In the genomic region with DNA sequence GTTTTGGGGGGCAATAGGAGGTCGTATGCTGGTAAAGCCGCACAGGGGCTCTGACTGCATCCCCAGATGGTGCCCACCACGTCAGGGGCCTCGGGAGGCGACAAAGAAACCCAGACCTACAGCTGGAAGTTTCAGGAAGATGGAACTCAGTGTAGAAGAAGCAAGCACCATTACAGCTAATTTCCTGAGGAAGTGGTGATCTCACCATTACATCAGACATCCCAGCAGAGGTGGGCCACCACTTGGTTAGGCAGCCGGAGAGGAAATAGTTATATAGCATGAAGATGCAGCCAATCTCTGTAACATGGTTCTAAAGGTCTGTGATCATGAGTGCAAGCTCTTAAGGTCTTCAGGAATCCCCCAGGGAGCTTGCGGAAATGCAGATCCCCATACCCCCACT, we compare ENCODE assay signal across 30 cellular contexts.
DNase-seq lines count a peak whose midpoint lies in the region; ATAC-seq, FAIRE-seq and TF ChIP-seq lines count a peak whose summit lies in the region.
"Had no signal": no experiment of that assay in that cellular context is flagged by ENCODE, and none has a peak within 500 bp of the region (broad histone marks: within the 10 kb centered on the region; RNA-seq: fewer than 3 reads in every experiment).

No MANE protein-coding gene starts in this region.

- no peaks in the 10 kb centered on the region for H3K36me3 Mint-ChIP-seq in natural killer cell treated with Interleukin-12 subunit alpha and Interleukin-12 subunit beta and Interleukin-15 and Interleukin-18, amount 100 ng/mL, for 72 hours
- no peaks in the 10 kb centered on the region for H3K36me3 Mint-ChIP-seq in natural killer cell

- TF ChIP-seq CTCF in natural killer cell (IDR thresholded peaks at IDR 0.05) = no peak
- no peak for TF ChIP-seq CTCF in NB4 (IDR thresholded peaks at IDR 0.05; ENCODE audit: low read depth, low read length)
- TF ChIP-seq CTCF in K562 (IDR thresholded peaks at IDR 0.05 in 2 of 3, conservative IDR thresholded peaks at IDR 0.05 in 1 of 3; ENCODE audit: insufficient read depth in 2 of 3, low read depth in 1 of 3, low read length in 3 of 3) = no peak
- TF ChIP-seq CTCF in GM10248 (IDR thresholded peaks at IDR 0.05; ENCODE audit: control extremely low read depth, extremely low read depth, low read depth, missing control alignments) = no peak
- no peak for TF ChIP-seq CTCF in hepatocyte (IDR thresholded peaks at IDR 0.05; ENCODE audit: poor library complexity)
- no peak for TF ChIP-seq CTCF in lower lobe of right lung (IDR thresholded peaks at IDR 0.05)

- H3K79me2 ChIP-seq in K562 (ENCODE audit: control insufficient read depth, insufficient read depth, low read length) = no peaks in the 10 kb centered on the region
- no peaks in the 10 kb centered on the region for H3K79me2 ChIP-seq in hepatocyte

- H3K27ac Mint-ChIP-seq in natural killer cell treated with Interleukin-12 subunit alpha and Interleukin-12 subunit beta and Interleukin-15 and Interleukin-18, amount 100 ng/mL, for 72 hours = peak overlapping the region; percentile 42 to 44
- no peak overlapping the region for H3K27ac Mint-ChIP-seq in natural killer cell
- H3K27ac Mint-ChIP-seq: activated CD4-positive, alpha-beta T cell treated with anti-CD3 and anti-CD28 coated beads, Interleukin-2, amount 10 ng/mL, durations not matched to agents 24 days and 14 days; stimulated activated naive CD8-positive, alpha-beta T cell treated with anti-CD3 and anti-CD28 coated beads, Interleukin-15, Interleukin-2, amounts not matched to agents 100 ng/mL and 50 ng/mL, for 24 hours had no signal

- no peak overlapping the region for H3K9ac ChIP-seq in K562 (ENCODE audit: insufficient read depth in 1 of 2, low read depth in 2 of 2, low read length in 2 of 2)
- H3K9ac ChIP-seq: KMS-11 had no signal

- no peaks in the 10 kb centered on the region for H3K4me1 ChIP-seq in K562 (replicated peaks in 1 of 2; ENCODE audit: control insufficient read depth in 2 of 2, insufficient read depth in 2 of 2, low read length in 2 of 2)
- H3K4me1 ChIP-seq in hepatocyte (ENCODE audit: insufficient read depth) = no peaks in the 10 kb centered on the region
- H3K4me1 ChIP-seq in lower lobe of right lung = no peaks in the 10 kb centered on the region
- H3K4me1 ChIP-seq: A549, esophagus muscularis mucosa, foreskin keratinocyte had no signal

- H3K9me3 Mint-ChIP-seq in natural killer cell treated with Interleukin-12 subunit alpha and Interleukin-12 subunit beta and Interleukin-15 and Interleukin-18, amount 100 ng/mL, for 72 hours = no peaks in the 10 kb centered on the region
- no peaks in the 10 kb centered on the region for H3K9me3 Mint-ChIP-seq in natural killer cell
- H3K9me3 Mint-ChIP-seq: activated CD4-positive, alpha-beta T cell treated with anti-CD3 and anti-CD28 coated beads, Interleukin-2, amount 10 ng/mL, durations not matched to agents 24 days and 14 days; activated T-cell treated with anti-CD3 and anti-CD28 coated beads, Interleukin-2, amount 50 U/mL, for 72 hours had no signal

- peaks cover 5 to 6% of the 10 kb centered on the region in 2 donors for H3K4me1 Mint-ChIP-seq in natural killer cell treated with Interleukin-12 subunit alpha and Interleukin-12 subunit beta and Interleukin-15 and Interleukin-18, amount 100 ng/mL, for 72 hours (ENCODE audit: low read depth in 2 of 2)
- H3K4me1 Mint-ChIP-seq in natural killer cell = peaks cover 4 to 5% of the 10 kb centered on the region in 2 donors

- TF ChIP-seq RAD21 in K562 (CRISPR knock-in tag; conservative IDR thresholded peaks at IDR 0.05 in 1 of 2, IDR thresholded peaks at IDR 0.05 in 1 of 2) = no peak

- H3K27me3 ChIP-seq in K562 (ENCODE audit: control insufficient read depth in 2 of 2, insufficient read depth in 2 of 2, low read length in 2 of 2) (peaks cover 6 to 33% of the 10 kb centered on the region in 2 experiments; a peak in 3 of 5 replicates), hepatocyte (no peaks in the 10 kb centered on the region), lower lobe of right lung (ENCODE audit: low read depth) (no peaks in the 10 kb centered on the region)
- H3K27me3 ChIP-seq: esophagus muscularis mucosa, heart right ventricle, right atrium auricular region had no signal

- H3K4me3 Mint-ChIP-seq in natural killer cell treated with Interleukin-12 subunit alpha and Interleukin-12 subunit beta and Interleukin-15 and Interleukin-18, amount 100 ng/mL, for 72 hours = no peak overlapping the region
- no peak overlapping the region for H3K4me3 Mint-ChIP-seq in natural killer cell
- H3K4me3 Mint-ChIP-seq: activated CD4-positive, alpha-beta T cell treated with anti-CD3 and anti-CD28 coated beads, Interleukin-2, amount 10 ng/mL, durations not matched to agents 24 days and 14 days; activated T-cell treated with anti-CD3 and anti-CD28 coated beads, Interleukin-2, amount 50 U/mL, for 72 hours; stimulated activated naive CD8-positive, alpha-beta T cell treated with anti-CD3 and anti-CD28 coated beads, Interleukin-15, Interleukin-2, amounts not matched to agents 100 ng/mL and 50 ng/mL, for 24 hours had no signal

- no peak for TF ChIP-seq EP300 in K562 (IDR thresholded peaks at IDR 0.05; ENCODE audit: low read length)

- no peak for DNase-seq in natural killer cell treated with Interleukin-12 subunit alpha and Interleukin-12 subunit beta and Interleukin-15 and Interleukin-18, amount 100 ng/mL, for 72 hours (ENCODE audit: low spot score)
- DNase-seq in natural killer cell (no peak), NB4 (ENCODE audit: low read depth) (peak; percentile 13), K562 (ENCODE audit: extremely low read depth in 1 of 4, low spot score in 3 of 4) (no peak), GM10248 (ENCODE audit: extremely low spot score) (no peak), hepatocyte (ENCODE audit: low spot score) (no peak), lower lobe of right lung (no peak)
- DNase-seq: activated CD4-positive, alpha-beta T cell treated with anti-CD3 and anti-CD28 coated beads, Interleukin-2, amount 10 ng/mL, durations not matched to agents 24 days and 14 days; activated T-cell treated with anti-CD3 and anti-CD28 coated beads, Interleukin-2, amount 50 U/mL, for 72 hours; central memory CD4-positive, alpha-beta T cell; DMS 273 treated with DMSO at 0.1 percent for 48 hours; EL; foreskin keratinocyte; H7; heart right ventricle; mammary epithelial cell; mucosa of descending colon; NCI-H146; NCI-H345; SIG-M5; T1000 had no signal

- intact Hi-C loops in natural killer cell (cut with micrococcal nuclease) (no loop called here), K562 (cut with micrococcal nuclease) (no loop called here), lower lobe of right lung (cut with DNase I) (no loop called here)

- 2% methylated on average over 7 of the region's 7 CpGs for WGBS in K562 (ENCODE audit: insufficient coverage, low coverage, missing lambda C conversion rate)
- 92% methylated on average over 7 of the region's 7 CpGs for WGBS in hepatocyte (ENCODE audit: low lambda C conversion rate, missing lambda C conversion rate)

- peaks cover 5 to 9% of the 10 kb centered on the region in 2 donors for H3K27me3 Mint-ChIP-seq in natural killer cell treated with Interleukin-12 subunit alpha and Interleukin-12 subunit beta and Interleukin-15 and Interleukin-18, amount 100 ng/mL, for 72 hours
- H3K27me3 Mint-ChIP-seq in natural killer cell (ENCODE audit: low read depth in 2 of 2) = peaks cover 6 to 14% of the 10 kb centered on the region in 2 donors
- H3K27me3 Mint-ChIP-seq: stimulated activated naive CD8-positive, alpha-beta T cell treated with anti-CD3 and anti-CD28 coated beads, Interleukin-15, Interleukin-2, amounts not matched to agents 100 ng/mL and 50 ng/mL, for 24 hours had no signal

- no peak for TF ChIP-seq POLR2A in NB4 (IDR thresholded peaks at IDR 0.05; ENCODE audit: extremely low read depth, insufficient read length)
- TF ChIP-seq POLR2A in K562 (conservative IDR thresholded peaks at IDR 0.05) = no peak

- BruUV-seq in K562 (replicated peaks; lab: Mats Ljungman, UMichigan) = no TSS peak

- H4K20me1 ChIP-seq in K562 (replicated peaks; ENCODE audit: control insufficient read depth, insufficient read depth, low read length) = peaks cover 12% of the 10 kb centered on the region; the same call in 1 of the 2 replicates
- H4K20me1 ChIP-seq in hepatocyte (ENCODE audit: insufficient read depth, poor library complexity, severe bottlenecking) = no peaks in the 10 kb centered on the region

- FAIRE-seq in K562 (lab: Jason Lieb, UNC) = no peak
- FAIRE-seq: A549, GM12878 had no signal

- no peaks in the 10 kb centered on the region for H3K9me1 ChIP-seq in K562 (ENCODE audit: control insufficient read depth, insufficient read depth, low read length)

- H3K27ac ChIP-seq in K562 (ENCODE audit: extremely low read depth, low read depth, low read length) (no peak overlapping the region), hepatocyte (no peak overlapping the region), lower lobe of right lung (no peak overlapping the region)
- H3K27ac ChIP-seq: A549, esophagus muscularis mucosa, foreskin keratinocyte, heart right ventricle, KMS-11, right atrium auricular region, thoracic aorta had no signal

- no peaks in the 10 kb centered on the region for H3K9me2 ChIP-seq in hepatocyte (replicated peaks; ENCODE audit: insufficient read depth)

- in situ Hi-C loops in K562 (cut with MboI) = no loop called here

- CTCF ChIA-PET in K562 (lab: Yijun Ruan, JAX; ENCODE audit: low intra/inter-chr PET ratio) = no interaction called here
- CTCF ChIA-PET in GM10248 (lab: Yijun Ruan, JAX) = interaction anchor here (1.3 kb wide), 1 partner anchor 12 kb away, joined by 4 read pairs; no protein-coding TSS in a partner anchor

- H2AFZ ChIP-seq in K562 (ENCODE audit: low read depth, low read length) (no peak overlapping the region), hepatocyte (no peak overlapping the region)

- POLR2A ChIA-PET in K562 (lab: Yijun Ruan, JAX) (interaction anchor here (0.7 kb wide), 1 partner anchor 11 kb away, joined by 3 read pairs; no protein-coding TSS in a partner anchor), GM10248 (lab: Yijun Ruan, JAX) (no interaction called here)

- H3K36me3 ChIP-seq in K562 (ENCODE audit: control insufficient read depth, insufficient read depth, low read length) = no peaks in the 10 kb centered on the region
- no peaks in the 10 kb centered on the region for H3K36me3 ChIP-seq in hepatocyte (replicated peaks; ENCODE audit: insufficient read depth, low read depth)
- no peaks in the 10 kb centered on the region for H3K36me3 ChIP-seq in lower lobe of right lung
- H3K36me3 ChIP-seq: esophagus muscularis mucosa, heart right ventricle, right atrium auricular region, thoracic aorta had no signal

- no peaks in the 10 kb centered on the region for H3K9me3 ChIP-seq in K562 (replicated peaks; ENCODE audit: control insufficient read depth, insufficient read depth, low read depth, low read length)
- H3K9me3 ChIP-seq in hepatocyte (ENCODE audit: low read depth) = no peaks in the 10 kb centered on the region
- no peaks in the 10 kb centered on the region for H3K9me3 ChIP-seq in lower lobe of right lung
- H3K9me3 ChIP-seq: A549, esophagus muscularis mucosa, heart right ventricle, mucosa of descending colon, right atrium auricular region, thoracic aorta had no signal

- H3K4me2 ChIP-seq in K562 (ENCODE audit: insufficient read depth, low read length) (no peak overlapping the region), hepatocyte (no peak overlapping the region)
- H3K4me2 ChIP-seq: A549, KMS-11, smooth muscle cell had no signal

- H3K4me3 ChIP-seq in NB4 (ENCODE audit: low read depth, low read length) (no peak overlapping the region), K562 (no peak overlapping the region), hepatocyte (no peak overlapping the region), lower lobe of right lung (no peak overlapping the region)
- H3K4me3 ChIP-seq: A549, esophagus muscularis mucosa, GM12878, heart right ventricle, mucosa of descending colon, right atrium auricular region, smooth muscle cell, thoracic aorta had no signal

- peak in 1 of 2 donors; percentile 55 for ATAC-seq in natural killer cell treated with Interleukin-12 subunit alpha and Interleukin-12 subunit beta and Interleukin-15 and Interleukin-18, amount 100 ng/mL, for 72 hours
- ATAC-seq in natural killer cell (no peak), K562 (no peak), HG03520 (IDR thresholded peaks at IDR 0.05; ENCODE audit: unreplicated experiment) (no peak), lower lobe of right lung (no peak)
- ATAC-seq: A549, foreskin keratinocyte, GM12878, mucosa of descending colon had no signal

Comparison
In these comparisons a context has a peak if more than half of its experiments do, and no peak if none do; other contexts are left out.
1. H3K27ac Mint-ChIP-seq: peak in natural killer cell treated with Interleukin-12 subunit alpha and Interleukin-12 subunit beta and Interleukin-15 and Interleukin-18, amount 100 ng/mL, for 72 hours (2 of 2); none in natural killer cell (0 of 2).